ENCODE assay signal across 16 cellular contexts in the genomic region with DNA sequence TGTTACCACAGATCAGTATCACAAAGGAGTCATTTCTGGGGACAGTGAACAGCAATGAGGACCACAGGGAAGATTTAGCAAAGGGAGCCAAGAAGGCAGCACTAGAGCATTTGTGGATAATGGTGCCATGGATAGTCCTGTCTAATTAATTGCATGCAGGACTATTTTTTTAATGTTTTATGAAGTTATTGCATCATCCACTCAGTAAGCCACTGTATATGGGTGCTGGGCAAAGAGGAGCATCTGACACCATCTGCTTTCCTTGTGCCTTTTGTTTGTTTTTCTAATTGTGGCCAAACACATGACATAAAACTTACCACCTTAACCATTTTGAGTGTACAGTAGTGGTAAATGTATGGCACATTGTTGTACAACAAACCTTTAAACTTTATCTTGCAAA. TPM values are rescaled to one million over a fixed set of nuclear protein-coding genes. Genes with fewer than 3 reads are reported as not detected.
"Had no signal": no experiment of that assay in that cellular context is flagged by ENCODE, and none has a peak within 500 bp of the region (broad histone marks: within the 10 kb centered on the region; RNA-seq: fewer than 3 reads in every experiment).

No MANE protein-coding gene starts in this region.

- DNase-seq: activated effector memory CD4-positive, alpha-beta T cell treated with anti-CD3 and anti-CD28 coated beads, Interleukin-2, amount 50 U/mL, for 16 hours; amygdala; brain microvascular endothelial cell; effector memory CD8-positive, alpha-beta T cell; erythroblast; head of caudate nucleus; left cardiac atrium; lower lobe of right lung; pancreas; stimulated activated CD4-positive, alpha-beta T cell treated with anti-CD3 and anti-CD28 coated beads, Interleukin-15, amount 100 ng/mL, for 24 hours; stimulated activated CD4-positive, alpha-beta T cell treated with anti-CD3 and anti-CD28 coated beads, Interleukin-4, amount 100 ng/mL, for 4 hours; thyroid gland; uterus had no signal

- ATAC-seq: activated naive CD4-positive, alpha-beta T cell treated with anti-CD3 and anti-CD28 coated beads, Interleukin-2, amount 50 U/mL, for 72 hours; effector memory CD8-positive, alpha-beta T cell; left cardiac atrium; lower lobe of right lung; pancreas had no signal

- FAIRE-seq: pancreas had no signal

- H3K27ac ChIP-seq: brain microvascular endothelial cell, lower lobe of right lung, neural progenitor cell, pancreas, thyroid gland, uterus had no signal

- H3K36me3 ChIP-seq: brain microvascular endothelial cell, neural progenitor cell, pancreas, uterus had no signal

- H3K9me3 ChIP-seq: lower lobe of right lung, pancreas, thyroid gland, uterus had no signal

- H3K4me1 ChIP-seq: pancreas, uterus had no signal

- H3K4me3 ChIP-seq: lower lobe of right lung, neural progenitor cell, pancreas, thyroid gland, uterus had no signal

- H3K27me3 ChIP-seq: neural progenitor cell, pancreas, thyroid gland, uterus had no signal

RNA-seq across cellular contexts. Expression of a gene that starts 23.5 kb away (rescaled TPM):
- total RNA-seq: myocyte had no signal
